In genomic region chr11:46121328-46121723, GRCh38 we compare ENCODE assay signal across 8 cellular contexts. TPM values are rescaled to one million over a fixed set of nuclear protein-coding genes. Genes with fewer than 3 reads are reported as not detected.
DNase-seq lines count a peak whose midpoint lies in the region; ATAC-seq, FAIRE-seq and TF ChIP-seq lines count a peak whose summit lies in the region.

Gene PHF21A, minus strand, starts transcription at chr11:46121454. Its CDS starts 37,235 bp downstream, at chr11:46084219.

- peaks cover 44% of the 10 kb centered on the region for H3K4me1 Mint-ChIP-seq in activated T-cell treated with anti-CD3 and anti-CD28 coated beads, Interleukin-2, amount 50 U/mL, for 72 hours (ENCODE audit: low read depth)
- H3K4me1 Mint-ChIP-seq in naive thymus-derived CD8-positive, alpha-beta T cell, result peaks cover 19 to 42% (median 33%) of the 10 kb centered on the region in 4 donors

- POLR2A ChIA-PET in naive thymus-derived CD8-positive, alpha-beta T cell (lab: Charles Lee), result interaction anchor here (0.8 to 1.5 kb wide), 7 partner anchors 9 to 274 kb away, joined by 3 to 6 read pairs (median 3); partner anchors contain the start of genes CRY2 and LARGE2

- H3K27ac Mint-ChIP-seq in activated T-cell treated with anti-CD3 and anti-CD28 coated beads, Interleukin-2, amount 50 U/mL, for 72 hours, result peak within 1 kb of the TSS; percentile 94
- H3K27ac Mint-ChIP-seq in naive thymus-derived CD8-positive, alpha-beta T cell, result peak within 1 kb of the TSS; percentile 90 to 98 (median 94)

- no peaks in the 10 kb centered on the region for H3K27me3 Mint-ChIP-seq in activated T-cell treated with anti-CD3 and anti-CD28 coated beads, Interleukin-2, amount 50 U/mL, for 72 hours (ENCODE audit: low read depth)
- H3K27me3 Mint-ChIP-seq in naive thymus-derived CD8-positive, alpha-beta T cell, result no peaks in the 10 kb centered on the region

- peak; percentile 61 for ATAC-seq in GM21528 (IDR thresholded peaks at IDR 0.05; ENCODE audit: low FRiP score, unreplicated experiment)
- peak; percentile 82 to 83 for ATAC-seq in activated T-cell treated with anti-CD3 and anti-CD28 coated beads, Interleukin-2, amount 50 U/mL, for 72 hours (replicated peaks in 1 of 2)
- peak; percentile 62 to 66 for ATAC-seq in naive thymus-derived CD8-positive, alpha-beta T cell
- ATAC-seq in stimulated activated naive CD8-positive, alpha-beta T cell treated with anti-CD3 and anti-CD28 coated beads, Interleukin-15, Interleukin-2, amounts not matched to agents 100 U/mL and 50 U/mL, for 24 hours, result peak; percentile 82

- TF ChIP-seq EP300 in Ishikawa (IDR thresholded peaks at IDR 0.05; ENCODE audit: borderline replicate concordance), result peak; percentile 12; the same call in 1 of the 2 replicates

- TF ChIP-seq RAD21 in Ishikawa (IDR thresholded peaks at IDR 0.05; ENCODE audit: low read depth), result no peak

- H3K36me3 Mint-ChIP-seq in activated T-cell treated with anti-CD3 and anti-CD28 coated beads, Interleukin-2, amount 50 U/mL, for 72 hours (ENCODE audit: insufficient read depth in 2 of 2), result peaks cover 6 to 12% of the 10 kb centered on the region in 2 donors
- no peaks in the 10 kb centered on the region for H3K36me3 Mint-ChIP-seq in naive thymus-derived CD8-positive, alpha-beta T cell

- peak; percentile 84 for DNase-seq in DMS114 treated with DMSO at 0.1 percent for 48 hours (lab: John Stamatoyannopoulos, UW; ENCODE audit: unreplicated experiment)
- peak; percentile 79 for DNase-seq in RCC 7860 (ENCODE audit: low spot score)
- DNase-seq in activated T-cell treated with anti-CD3 and anti-CD28 coated beads, Interleukin-2, amount 50 U/mL, for 72 hours, result peak; percentile 93 to 94
- DNase-seq in fibroblast of gingiva (ENCODE audit: low read depth), result peak; percentile 99
- peak; percentile 79 to 93 (median 88) for DNase-seq in naive thymus-derived CD8-positive, alpha-beta T cell
- DNase-seq in stimulated activated naive CD8-positive, alpha-beta T cell treated with anti-CD3 and anti-CD28 coated beads, Interleukin-15, Interleukin-2, amounts not matched to agents 100 U/mL and 50 U/mL, for 24 hours, result peak; percentile 93

- no peaks in the 10 kb centered on the region for H3K9me3 Mint-ChIP-seq in activated T-cell treated with anti-CD3 and anti-CD28 coated beads, Interleukin-2, amount 50 U/mL, for 72 hours
- H3K9me3 Mint-ChIP-seq in naive thymus-derived CD8-positive, alpha-beta T cell, result no peaks in the 10 kb centered on the region

- H3K4me3 Mint-ChIP-seq in activated T-cell treated with anti-CD3 and anti-CD28 coated beads, Interleukin-2, amount 50 U/mL, for 72 hours, result peak within 1 kb of the TSS; percentile 93 to 95
- peak within 1 kb of the TSS; percentile 87 to 97 (median 92) for H3K4me3 Mint-ChIP-seq in naive thymus-derived CD8-positive, alpha-beta T cell

- no peak for FAIRE-seq in RCC 7860 (lab: Jason Lieb, UNC)

TF ChIP-seq in Ishikawa, 13 proteins besides CTCF, POLR2A, EP300 and RAD21:
- TF ChIP-seq, protein P1, sequence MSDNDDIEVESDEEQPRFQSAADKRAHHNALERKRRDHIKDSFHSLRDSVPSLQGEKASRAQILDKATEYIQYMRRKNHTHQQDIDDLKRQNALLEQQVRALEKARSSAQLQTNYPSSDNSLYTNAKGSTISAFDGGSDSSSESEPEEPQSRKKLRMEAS (IDR thresholded peaks at IDR 0.05), result 0 out of 2 replicates have a peak, but pooled peaks have one; percentile 3
- TF ChIP-seq TCF12 (IDR thresholded peaks at IDR 0.05; ENCODE audit: low read depth), result no peak
- TF ChIP-seq, protein P2, sequence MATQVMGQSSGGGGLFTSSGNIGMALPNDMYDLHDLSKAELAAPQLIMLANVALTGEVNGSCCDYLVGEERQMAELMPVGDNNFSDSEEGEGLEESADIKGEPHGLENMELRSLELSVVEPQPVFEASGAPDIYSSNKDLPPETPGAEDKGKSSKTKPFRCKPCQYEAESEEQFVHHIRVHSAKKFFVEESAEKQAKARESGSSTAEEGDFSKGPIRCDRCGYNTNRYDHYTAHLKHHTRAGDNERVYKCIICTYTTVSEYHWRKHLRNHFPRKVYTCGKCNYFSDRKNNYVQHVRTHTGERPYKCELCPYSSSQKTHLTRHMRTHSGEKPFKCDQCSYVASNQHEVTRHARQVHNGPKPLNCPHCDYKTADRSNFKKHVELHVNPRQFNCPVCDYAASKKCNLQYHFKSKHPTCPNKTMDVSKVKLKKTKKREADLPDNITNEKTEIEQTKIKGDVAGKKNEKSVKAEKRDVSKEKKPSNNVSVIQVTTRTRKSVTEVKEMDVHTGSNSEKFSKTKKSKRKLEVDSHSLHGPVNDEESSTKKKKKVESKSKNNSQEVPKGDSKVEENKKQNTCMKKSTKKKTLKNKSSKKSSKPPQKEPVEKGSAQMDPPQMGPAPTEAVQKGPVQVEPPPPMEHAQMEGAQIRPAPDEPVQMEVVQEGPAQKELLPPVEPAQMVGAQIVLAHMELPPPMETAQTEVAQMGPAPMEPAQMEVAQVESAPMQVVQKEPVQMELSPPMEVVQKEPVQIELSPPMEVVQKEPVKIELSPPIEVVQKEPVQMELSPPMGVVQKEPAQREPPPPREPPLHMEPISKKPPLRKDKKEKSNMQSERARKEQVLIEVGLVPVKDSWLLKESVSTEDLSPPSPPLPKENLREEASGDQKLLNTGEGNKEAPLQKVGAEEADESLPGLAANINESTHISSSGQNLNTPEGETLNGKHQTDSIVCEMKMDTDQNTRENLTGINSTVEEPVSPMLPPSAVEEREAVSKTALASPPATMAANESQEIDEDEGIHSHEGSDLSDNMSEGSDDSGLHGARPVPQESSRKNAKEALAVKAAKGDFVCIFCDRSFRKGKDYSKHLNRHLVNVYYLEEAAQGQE (IDR thresholded peaks at IDR 0.05; ENCODE audit: low read depth), result no peak
- no peak for TF ChIP-seq EGR1 (IDR thresholded peaks at IDR 0.05)
- TF ChIP-seq NFIC (IDR thresholded peaks at IDR 0.05), result no peak
- peak; percentile 36; the same call in 1 of the 2 replicates for TF ChIP-seq TAF1 (IDR thresholded peaks at IDR 0.05; ENCODE audit: low read depth)
- TF ChIP-seq TEAD4 (IDR thresholded peaks at IDR 0.05), result no peak

RNA-seq across cellular contexts. Expression of gene PHF21A, which starts in this region (rescaled TPM):
- 10 to 100 TPM; 69.2 to 70.2 TPM for total RNA-seq in activated T-cell treated with anti-CD3 and anti-CD28 coated beads, Interleukin-2, amount 50 U/mL, for 72 hours
- total RNA-seq in naive thymus-derived CD8-positive, alpha-beta T cell, result 10 to 100 TPM; 55.7 to 60.7 TPM
- polyA plus RNA-seq in naive thymus-derived CD8-positive, alpha-beta T cell, result 1 to 10 TPM; 4.9 to 9.2 (median 6.6) TPM

Comparison
In these comparisons a context has a peak if more than half of its experiments do, and no peak if none do; other contexts are left out.
1. Peak in every context shown above with its lines: DNase-seq and ATAC-seq.